Comparison of ENCODE assay signal across 30 cellular contexts in the genomic region with DNA sequence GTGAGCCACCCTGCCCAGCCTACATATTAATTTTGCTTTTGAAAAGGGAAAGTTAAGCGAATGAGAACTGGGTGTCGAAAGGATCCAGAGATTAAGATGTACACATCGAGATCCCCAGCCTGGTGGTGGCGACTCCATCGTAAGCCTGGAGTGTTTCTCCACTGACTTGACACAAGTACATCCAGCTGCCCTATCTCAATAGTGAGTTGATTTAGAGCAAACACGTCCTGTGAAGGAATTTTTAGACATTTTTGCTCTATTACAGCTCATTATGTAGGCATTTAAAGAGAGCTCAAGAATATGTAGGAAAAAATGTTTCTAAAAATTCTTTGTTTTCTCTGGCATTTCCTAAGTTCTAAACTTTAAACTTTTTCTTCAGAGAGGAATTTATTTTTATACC. TPM values are rescaled to one million over a fixed set of nuclear protein-coding genes. Genes with fewer than 3 reads are reported as not detected.
A peak's percentile ranks its signal among the peaks of the same experiment; 100 is the strongest.
DNase-seq lines count a peak whose midpoint lies in the region; ATAC-seq and TF ChIP-seq lines count a peak whose summit lies in the region.
"Had no signal": no experiment of that assay in that cellular context is flagged by ENCODE, and none has a peak within 500 bp of the region (broad histone marks: within the 10 kb centered on the region; RNA-seq: fewer than 3 reads in every experiment).

No MANE protein-coding gene starts in this region.

- no peak overlapping the region for H3K18ac ChIP-seq in mesenchymal stem cell (ENCODE audit: low read depth in 1 of 2, low read length in 2 of 2)

- H3K9ac ChIP-seq in mesenchymal stem cell (ENCODE audit: low read length), result no peak overlapping the region
- H3K9ac ChIP-seq: KMS-11 had no signal

- no peak for TF ChIP-seq EP300 in sigmoid colon (IDR thresholded peaks at IDR 0.05)

- H3K4me3 ChIP-seq in AG09309 (ENCODE audit: control insufficient read depth, low read depth, low read length) (no peak overlapping the region), choroid plexus epithelial cell (ENCODE audit: low read depth, low read length) (no peak overlapping the region), mesenchymal stem cell (ENCODE audit: insufficient read depth in 1 of 2, low read depth in 1 of 2, low read length in 2 of 2) (no peak overlapping the region), sigmoid colon (no peak overlapping the region)
- H3K4me3 ChIP-seq: A549, body of pancreas, GM12878, left ventricle myocardium inferior, testis, vagina had no signal

- no peaks in the 10 kb centered on the region for H3K79me1 ChIP-seq in mesenchymal stem cell (replicated peaks; ENCODE audit: low read length, poor library complexity, severe bottlenecking)

- no peak for TF ChIP-seq POLR2A in sigmoid colon (IDR thresholded peaks at IDR 0.05)

- ATAC-seq in GM21447 (IDR thresholded peaks at IDR 0.05; ENCODE audit: unreplicated experiment), result no peak
- ATAC-seq: A549, body of pancreas, GM12878, sciatic nerve had no signal

- H3K36me3 ChIP-seq in mesenchymal stem cell (ENCODE audit: control insufficient read depth in 1 of 2, insufficient read depth in 2 of 2, low read depth in 1 of 2, low read length in 2 of 2), result peaks cover 0 to 3% of the 10 kb centered on the region in 2 experiments
- no peaks in the 10 kb centered on the region for H3K36me3 ChIP-seq in sigmoid colon
- H3K36me3 ChIP-seq: left ventricle myocardium inferior, vagina had no signal

- H3K27me3 ChIP-seq in mesenchymal stem cell (ENCODE audit: control insufficient read depth in 1 of 2, insufficient read depth in 1 of 2, low read length in 2 of 2), result peaks cover 0 to 3% of the 10 kb centered on the region in 2 experiments
- no peaks in the 10 kb centered on the region for H3K27me3 ChIP-seq in sigmoid colon
- H3K27me3 ChIP-seq: body of pancreas, testis, vagina had no signal

- no peak overlapping the region for H2BK15ac ChIP-seq in mesenchymal stem cell (ENCODE audit: low read depth, poor library complexity, severe bottlenecking)

- no peak for TF ChIP-seq CTCF in AG09309 (IDR thresholded peaks at IDR 0.05; ENCODE audit: control insufficient read depth, insufficient read depth, low read depth, low read length, missing control alignments)
- TF ChIP-seq CTCF in choroid plexus epithelial cell (conservative IDR thresholded peaks at IDR 0.05; ENCODE audit: low read depth, low read length), result no peak
- no peak for TF ChIP-seq CTCF in sigmoid colon (IDR thresholded peaks at IDR 0.05)

- no peak overlapping the region for H3K14ac ChIP-seq in mesenchymal stem cell (ENCODE audit: low read length in 2 of 2)

- no peak overlapping the region for H3K23ac ChIP-seq in mesenchymal stem cell (ENCODE audit: low read length in 2 of 2)

- WGBS in mesenchymal stem cell, result 57% methylated on average over 3 of the region's 6 CpGs
- 85% methylated on average over 6 of the region's 6 CpGs for WGBS in sigmoid colon, 2 donors

- no peak overlapping the region for H4K91ac ChIP-seq in mesenchymal stem cell (ENCODE audit: low read length)

- DNase-seq in AG09309 (ENCODE audit: low read depth) (peak; percentile 46), HS-5 (ENCODE audit: low read depth) (peak; percentile 3), choroid plexus epithelial cell (ENCODE audit: low read depth) (peak; percentile 75), mesenchymal stem cell (peak; percentile 54), NCI-H345 (lab: John Stamatoyannopoulos, UW) (no peak), sigmoid colon (no peak), NCI-H1436 treated with DMSO at 0.1 percent for 48 hours (lab: John Stamatoyannopoulos, UW) (no peak)
- DNase-seq: activated CD4-positive, alpha-beta T cell treated with anti-CD3 and anti-CD28 coated beads, Interleukin-2, amount 10 ng/mL, durations not matched to agents 24 days and 14 days; activated effector memory CD4-positive, alpha-beta T cell treated with anti-CD3 and anti-CD28 coated beads, Interleukin-2, amount 50 U/mL, for 16 hours; activated naive CD8-positive, alpha-beta T cell treated with anti-CD3 and anti-CD28 coated beads for 36 hours; activated T-cell treated with anti-CD3 and anti-CD28 coated beads, Interleukin-2, amount 50 U/mL, for 1 hour; body of pancreas; DND-41; effector memory CD4-positive, alpha-beta T cell; erythroblast; GOT3; left ventricle myocardium inferior; MM.1S; NCI-H2081 treated with DMSO at 0.1 percent for 48 hours; NCI-H226; stimulated activated naive CD4-positive, alpha-beta T cell treated with Interleukin-2 at 50 U/mL for 16 hours; testis had no signal

- no peak overlapping the region for H2AK5ac ChIP-seq in mesenchymal stem cell (ENCODE audit: low read length, severe bottlenecking)

- intact Hi-C loops in sigmoid colon (cut with DNase I), result no loop called here

- no peak overlapping the region for H2BK120ac ChIP-seq in mesenchymal stem cell (ENCODE audit: low read depth, low read length)

- no peak overlapping the region for H2BK5ac ChIP-seq in mesenchymal stem cell (ENCODE audit: low read depth, low read length, poor library complexity, severe bottlenecking)

- no peak overlapping the region for H3K4me2 ChIP-seq in mesenchymal stem cell (ENCODE audit: low read length, poor library complexity, severe bottlenecking)
- H3K4me2 ChIP-seq: A549, KMS-11 had no signal

- no peak overlapping the region for H2AFZ ChIP-seq in mesenchymal stem cell (ENCODE audit: low read depth, low read length)

- H3K4ac ChIP-seq in mesenchymal stem cell (ENCODE audit: low read depth in 1 of 2, low read length in 2 of 2), result no peak overlapping the region

- H3K9me3 ChIP-seq in mesenchymal stem cell (ENCODE audit: control insufficient read depth, low read length), result peaks cover 3% of the 10 kb centered on the region
- peaks cover 0 to 4% (median 0%) of the 10 kb centered on the region in 4 donors for H3K9me3 ChIP-seq in sigmoid colon
- H3K9me3 ChIP-seq: A549, body of pancreas, left ventricle myocardium inferior, testis, vagina had no signal

- H3K4me1 ChIP-seq in mesenchymal stem cell (ENCODE audit: control insufficient read depth, insufficient read depth, low read depth, low read length) (no peaks in the 10 kb centered on the region), sigmoid colon (no peaks in the 10 kb centered on the region)
- H3K4me1 ChIP-seq: A549, body of pancreas, left ventricle myocardium inferior, testis, vagina had no signal

- no peak overlapping the region for H4K8ac ChIP-seq in mesenchymal stem cell (ENCODE audit: low read length)

- H3K27ac ChIP-seq in mesenchymal stem cell (ENCODE audit: low read length, poor library complexity, severe bottlenecking) (no peak overlapping the region), sigmoid colon (no peak overlapping the region)
- H3K27ac ChIP-seq: A549, body of pancreas, KMS-11, left ventricle myocardium inferior, testis, vagina had no signal

- H2BK12ac ChIP-seq in mesenchymal stem cell (ENCODE audit: low read length in 2 of 2), result no peak overlapping the region

RNA-seq across cellular contexts. Expression of gene CLDN34, which starts 11.7 kb away (rescaled TPM):
- polyA plus RNA-seq in mesenchymal stem cell (2013, experiment 1 of 2), result 0.15 TPM
- polyA plus RNA-seq in mesenchymal stem cell (2013, experiment 2 of 2), result 0.04 TPM
- 1 to 10 TPM in 1 of 4 donors, under 1 TPM in 1, not detected in 2; 0.68 to 2.2 TPM for total RNA-seq in sigmoid colon
- polyA plus RNA-seq in sigmoid colon, result under 1 TPM in 1 of 3 donors, not detected in 2; 0.16 TPM
- total RNA-seq: activated CD4-positive, alpha-beta T cell treated with anti-CD3 and anti-CD28 coated beads, Interleukin-2, amount 10 ng/mL, durations not matched to agents 24 days and 14 days; activated CD8-positive, alpha-beta memory T cell treated with anti-CD3 and anti-CD28 coated beads for 36 hours; activated naive CD8-positive, alpha-beta T cell treated with anti-CD3 and anti-CD28 coated beads for 36 hours; GM12878; left ventricle myocardium inferior; sciatic nerve; vagina had no signal
- polyA plus RNA-seq: A549, CD14-positive monocyte, GM12878 had no signal

Comparison
In these comparisons a context has a peak if more than half of its experiments do, and no peak if none do; other contexts are left out.
1. DNase-seq: peak in AG09309 (single experiment), HS-5 (single experiment), choroid plexus epithelial cell (single experiment) and mesenchymal stem cell (single experiment); none in NCI-H345 (single experiment), sigmoid colon (single experiment) and NCI-H1436 treated with DMSO at 0.1 percent for 48 hours (single experiment).